34 cellular contexts compared by ENCODE assay signal in genomic region chr13:87698268-87698667, GRCh38. TPM values are rescaled to one million over a fixed set of nuclear protein-coding genes. Genes with fewer than 3 reads are reported as not detected.
"Had no signal": no experiment of that assay in that cellular context is flagged by ENCODE, and none has a peak within 500 bp of the region (broad histone marks: within the 10 kb centered on the region; RNA-seq: fewer than 3 reads in every experiment).

No MANE protein-coding gene starts in this region.

- FAIRE-seq: colon, endometrium, endothelial cell of umbilical vein had no signal

- H3K4me3 ChIP-seq: adrenal gland, body of pancreas, esophagus squamous epithelium, gastroesophageal sphincter, heart right ventricle had no signal

- DNase-seq: activated CD4-positive, alpha-beta memory T cell treated with anti-CD3 and anti-CD28 coated beads for 36 hours; activated CD4-positive, alpha-beta T cell treated with anti-CD3 and anti-CD28 coated beads for 36 hours; activated CD4-positive, alpha-beta T cell treated with anti-CD3 and anti-CD28 coated beads, Interleukin-2, amount 10 ng/mL, durations not matched to agents 24 days and 14 days; activated CD4-positive, CD25-positive, alpha-beta regulatory T cell; activated CD4-positive, CD25-positive, alpha-beta regulatory T cell treated with anti-CD3 and anti-CD28 coated beads, Interleukin-2, amount 50 U/mL, for 72 hours; activated CD8-positive, alpha-beta memory T cell treated with anti-CD3 and anti-CD28 coated beads, Interleukin-2, amount 10 ng/mL, durations not matched to agents 7 days and 5 days; activated CD8-positive, alpha-beta memory T cell treated with anti-CD3 and anti-CD28 coated beads, Interleukin-2, amount 50 U/mL, for 4 hours; activated CD8-positive, alpha-beta T cell treated with anti-CD3 and anti-CD28 coated beads, Interleukin-2, amount 10 ng/mL, durations not matched to agents 7 days and 5 days; activated effector memory CD4-positive, alpha-beta T cell treated with anti-CD3 and anti-CD28 coated beads, Interleukin-2, amount 50 U/mL, for 16 hours; activated naive CD4-positive, alpha-beta T cell treated with anti-CD3 and anti-CD28 coated beads for 36 hours; activated naive CD8-positive, alpha-beta T cell treated with anti-CD3 and anti-CD28 coated beads for 36 hours; activated naive CD8-positive, alpha-beta T cell treated with anti-CD3 and anti-CD28 coated beads, Interleukin-2, amount 50 U/mL, for 24 hours; activated T-cell treated with anti-CD3 and anti-CD28 coated beads, Interleukin-2, amount 50 U/mL, for 1 hour; activated T-cell treated with anti-CD3 and anti-CD28 coated beads, Interleukin-2, amount 50 U/mL, for 48 hours; adrenal gland; amygdala; aorta; body of pancreas; caudate nucleus; effector CD8-positive, alpha-beta T cell; esophagus squamous epithelium; foreskin melanocyte; heart right ventricle; T-helper 17 cell; T1000 had no signal

- ATAC-seq: activated CD4-positive, alpha-beta T cell treated with anti-CD3 and anti-CD28 coated beads for 36 hours; activated CD8-positive, alpha-beta memory T cell treated with anti-CD3 and anti-CD28 coated beads, Interleukin-2, amount 10 ng/mL, durations not matched to agents 7 days and 5 days; activated CD8-positive, alpha-beta T cell treated with anti-CD3 and anti-CD28 coated beads, Interleukin-2, amount 10 ng/mL, durations not matched to agents 7 days and 5 days; activated naive CD8-positive, alpha-beta T cell treated with anti-CD3 and anti-CD28 coated beads, Interleukin-2, amount 50 U/mL, for 24 hours; body of pancreas; gastroesophageal sphincter; heart right ventricle; T-helper 17 cell had no signal

- H3K27ac ChIP-seq: adrenal gland, body of pancreas, epithelial cell of prostate, esophagus squamous epithelium, gastroesophageal sphincter, heart right ventricle had no signal

- H3K27me3 ChIP-seq: adrenal gland, body of pancreas, esophagus squamous epithelium, gastroesophageal sphincter, heart right ventricle had no signal

- H3K9me3 ChIP-seq: body of pancreas, esophagus squamous epithelium, gastroesophageal sphincter had no signal

- H3K36me3 ChIP-seq: adrenal gland, esophagus squamous epithelium, gastroesophageal sphincter, heart right ventricle had no signal

- H3K4me1 ChIP-seq: adrenal gland, body of pancreas, esophagus squamous epithelium, gastroesophageal sphincter, heart right ventricle had no signal

RNA-seq across cellular contexts. Expression of gene SLITRK5, which starts 27.1 kb away (rescaled TPM):
- total RNA-seq: activated CD4-positive, alpha-beta T cell treated with anti-CD3 and anti-CD28 coated beads for 36 hours; activated CD4-positive, alpha-beta T cell treated with anti-CD3 and anti-CD28 coated beads, Interleukin-2, amount 10 ng/mL, durations not matched to agents 24 days and 14 days; activated CD8-positive, alpha-beta memory T cell treated with anti-CD3 and anti-CD28 coated beads for 36 hours; activated CD8-positive, alpha-beta memory T cell treated with anti-CD3 and anti-CD28 coated beads, Interleukin-2, amount 10 ng/mL, durations not matched to agents 7 days and 5 days; activated CD8-positive, alpha-beta T cell treated with anti-CD3 and anti-CD28 coated beads, Interleukin-2, amount 10 ng/mL, durations not matched to agents 7 days and 5 days; activated naive CD4-positive, alpha-beta T cell treated with anti-CD3 and anti-CD28 coated beads for 36 hours; activated naive CD8-positive, alpha-beta T cell treated with anti-CD3 and anti-CD28 coated beads for 36 hours; activated T-helper 1 cell treated with anti-CD3 and anti-CD28 coated beads, Interleukin-12 subunit alpha, Interleukin-12 subunit beta, Interleukin-2, Interleukin-4 antibody, amounts not matched to agents 30 ng/mL and 10 ng/mL and 1 ng/mL, durations not matched to agents 14 hours and 24 hours and 36 hours; activated T-helper 2 cell treated with anti-CD3 and anti-CD28 coated beads, Interferon-gamma antibody, Interleukin-2, Interleukin-4, amounts not matched to agents 10 μg/mL and 5 μg/mL and 100 μg/mL, durations not matched to agents 14 hours and 24 hours and 36 hours; dermis microvascular lymphatic vessel endothelial cell had no signal
